ENCODE assay signal across 1 cellular context in the genomic region with DNA sequence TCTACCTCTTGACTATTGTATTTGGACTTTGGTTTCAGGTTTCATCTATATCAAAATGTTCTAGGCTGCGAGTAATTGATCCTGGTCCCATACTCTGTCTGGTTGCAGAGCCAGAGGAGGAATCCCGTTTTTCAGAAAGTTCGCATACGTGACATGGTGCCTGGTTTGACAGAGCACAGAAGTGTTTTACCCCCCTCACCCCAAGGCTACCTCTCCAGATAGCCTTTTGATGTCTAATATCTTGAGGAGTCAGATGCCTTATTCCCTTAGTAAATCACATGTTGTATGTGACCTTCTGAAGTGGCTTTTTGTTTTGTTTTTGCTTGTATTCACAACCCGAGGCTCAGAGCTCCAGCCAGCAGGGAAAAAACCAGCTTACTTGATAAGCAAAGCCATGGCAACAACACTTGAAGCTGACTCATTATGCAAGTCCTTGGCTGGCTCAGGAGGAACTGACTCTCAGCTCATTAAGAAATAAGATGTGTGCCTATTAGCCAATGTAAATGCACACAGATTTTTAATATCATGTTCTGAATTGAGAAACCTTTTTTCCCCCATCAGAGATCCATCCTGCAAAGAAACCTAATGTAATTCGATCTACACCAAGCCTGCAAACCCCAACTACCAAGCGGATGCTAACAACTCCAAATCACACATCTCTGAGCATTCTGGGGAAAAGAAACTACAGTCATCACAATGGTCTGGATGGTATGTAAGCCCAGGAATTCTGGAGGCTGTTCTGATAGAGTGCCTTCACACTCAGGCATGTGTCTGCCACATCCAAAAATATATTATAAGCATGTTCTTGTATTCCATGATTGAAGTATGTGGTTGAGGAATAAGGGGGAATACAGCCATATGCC.
TF ChIP-seq lines count a peak whose summit lies in the region.

No MANE protein-coding gene starts in this region.

TF ChIP-seq in GM12878, 131 proteins besides CTCF, POLR2A, EP300 and RAD21 (continued from another document):
- TF ChIP-seq TCF3 (IDR thresholded peaks at IDR 0.05; ENCODE audit: borderline replicate concordance, insufficient read depth, low read depth, low read length) (no peak), CBFB (IDR thresholded peaks at IDR 0.05; ENCODE audit: low read depth) (no peak), NRF1 (conservative IDR thresholded peaks at IDR 0.05; ENCODE audit: low read depth, low read length) (no peak), SREBF1 (IDR thresholded peaks at IDR 0.05; ENCODE audit: low read length) (no peak), POLR2AphosphoS2 (IDR thresholded peaks at IDR 0.05; ENCODE audit: low read depth, low read length) (no peak; the same call in 1 of the 2 replicates), NR2F1 (conservative IDR thresholded peaks at IDR 0.05) (peak; percentile 75), JUND (IDR thresholded peaks at IDR 0.05; ENCODE audit: low read depth, low read length) (peak; percentile 98), TCF12 (IDR thresholded peaks at IDR 0.05; ENCODE audit: low read depth, low read length) (no peak), PAX8 (IDR thresholded peaks at IDR 0.05) (no peak), MYC (IDR thresholded peaks at IDR 0.05; ENCODE audit: insufficient read depth, insufficient read length, insufficient replicate concordance, low read length, severe bottlenecking) (no peak), CBX3 (IDR thresholded peaks at IDR 0.05; ENCODE audit: borderline replicate concordance, low read depth) (no peak), SMAD5 (IDR thresholded peaks at IDR 0.05; ENCODE audit: low read depth) (no peak), SIX5 (IDR thresholded peaks at IDR 0.05; ENCODE audit: low read depth, low read length, severe bottlenecking) (no peak)
- TF ChIP-seq, protein P1, sequence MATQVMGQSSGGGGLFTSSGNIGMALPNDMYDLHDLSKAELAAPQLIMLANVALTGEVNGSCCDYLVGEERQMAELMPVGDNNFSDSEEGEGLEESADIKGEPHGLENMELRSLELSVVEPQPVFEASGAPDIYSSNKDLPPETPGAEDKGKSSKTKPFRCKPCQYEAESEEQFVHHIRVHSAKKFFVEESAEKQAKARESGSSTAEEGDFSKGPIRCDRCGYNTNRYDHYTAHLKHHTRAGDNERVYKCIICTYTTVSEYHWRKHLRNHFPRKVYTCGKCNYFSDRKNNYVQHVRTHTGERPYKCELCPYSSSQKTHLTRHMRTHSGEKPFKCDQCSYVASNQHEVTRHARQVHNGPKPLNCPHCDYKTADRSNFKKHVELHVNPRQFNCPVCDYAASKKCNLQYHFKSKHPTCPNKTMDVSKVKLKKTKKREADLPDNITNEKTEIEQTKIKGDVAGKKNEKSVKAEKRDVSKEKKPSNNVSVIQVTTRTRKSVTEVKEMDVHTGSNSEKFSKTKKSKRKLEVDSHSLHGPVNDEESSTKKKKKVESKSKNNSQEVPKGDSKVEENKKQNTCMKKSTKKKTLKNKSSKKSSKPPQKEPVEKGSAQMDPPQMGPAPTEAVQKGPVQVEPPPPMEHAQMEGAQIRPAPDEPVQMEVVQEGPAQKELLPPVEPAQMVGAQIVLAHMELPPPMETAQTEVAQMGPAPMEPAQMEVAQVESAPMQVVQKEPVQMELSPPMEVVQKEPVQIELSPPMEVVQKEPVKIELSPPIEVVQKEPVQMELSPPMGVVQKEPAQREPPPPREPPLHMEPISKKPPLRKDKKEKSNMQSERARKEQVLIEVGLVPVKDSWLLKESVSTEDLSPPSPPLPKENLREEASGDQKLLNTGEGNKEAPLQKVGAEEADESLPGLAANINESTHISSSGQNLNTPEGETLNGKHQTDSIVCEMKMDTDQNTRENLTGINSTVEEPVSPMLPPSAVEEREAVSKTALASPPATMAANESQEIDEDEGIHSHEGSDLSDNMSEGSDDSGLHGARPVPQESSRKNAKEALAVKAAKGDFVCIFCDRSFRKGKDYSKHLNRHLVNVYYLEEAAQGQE (IDR thresholded peaks at IDR 0.05; ENCODE audit: low read depth, low read length): no peak
- TF ChIP-seq, protein P2, sequence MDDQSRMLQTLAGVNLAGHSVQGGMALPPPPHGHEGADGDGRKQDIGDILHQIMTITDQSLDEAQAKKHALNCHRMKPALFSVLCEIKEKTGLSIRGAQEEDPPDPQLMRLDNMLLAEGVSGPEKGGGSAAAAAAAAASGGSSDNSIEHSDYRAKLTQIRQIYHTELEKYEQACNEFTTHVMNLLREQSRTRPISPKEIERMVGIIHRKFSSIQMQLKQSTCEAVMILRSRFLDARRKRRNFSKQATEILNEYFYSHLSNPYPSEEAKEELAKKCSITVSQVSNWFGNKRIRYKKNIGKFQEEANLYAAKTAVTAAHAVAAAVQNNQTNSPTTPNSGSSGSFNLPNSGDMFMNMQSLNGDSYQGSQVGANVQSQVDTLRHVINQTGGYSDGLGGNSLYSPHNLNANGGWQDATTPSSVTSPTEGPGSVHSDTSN (IDR thresholded peaks at IDR 0.05; ENCODE audit: insufficient replicate concordance, low read depth, low read length): no peak
- TF ChIP-seq, protein P3, sequence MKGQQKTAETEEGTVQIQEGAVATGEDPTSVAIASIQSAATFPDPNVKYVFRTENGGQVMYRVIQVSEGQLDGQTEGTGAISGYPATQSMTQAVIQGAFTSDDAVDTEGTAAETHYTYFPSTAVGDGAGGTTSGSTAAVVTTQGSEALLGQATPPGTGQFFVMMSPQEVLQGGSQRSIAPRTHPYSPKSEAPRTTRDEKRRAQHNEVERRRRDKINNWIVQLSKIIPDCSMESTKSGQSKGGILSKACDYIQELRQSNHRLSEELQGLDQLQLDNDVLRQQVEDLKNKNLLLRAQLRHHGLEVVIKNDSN (IDR thresholded peaks at IDR 0.05; ENCODE audit: borderline replicate concordance, extremely low read length, insufficient read depth, low read depth, low read length): no peak
- TF ChIP-seq, protein P4, sequence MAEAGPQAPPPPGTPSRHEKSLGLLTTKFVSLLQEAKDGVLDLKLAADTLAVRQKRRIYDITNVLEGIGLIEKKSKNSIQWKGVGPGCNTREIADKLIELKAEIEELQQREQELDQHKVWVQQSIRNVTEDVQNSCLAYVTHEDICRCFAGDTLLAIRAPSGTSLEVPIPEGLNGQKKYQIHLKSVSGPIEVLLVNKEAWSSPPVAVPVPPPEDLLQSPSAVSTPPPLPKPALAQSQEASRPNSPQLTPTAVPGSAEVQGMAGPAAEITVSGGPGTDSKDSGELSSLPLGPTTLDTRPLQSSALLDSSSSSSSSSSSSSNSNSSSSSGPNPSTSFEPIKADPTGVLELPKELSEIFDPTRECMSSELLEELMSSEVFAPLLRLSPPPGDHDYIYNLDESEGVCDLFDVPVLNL (IDR thresholded peaks at IDR 0.05; ENCODE audit: low read depth, low read length): no peak
- TF ChIP-seq, protein P5, sequence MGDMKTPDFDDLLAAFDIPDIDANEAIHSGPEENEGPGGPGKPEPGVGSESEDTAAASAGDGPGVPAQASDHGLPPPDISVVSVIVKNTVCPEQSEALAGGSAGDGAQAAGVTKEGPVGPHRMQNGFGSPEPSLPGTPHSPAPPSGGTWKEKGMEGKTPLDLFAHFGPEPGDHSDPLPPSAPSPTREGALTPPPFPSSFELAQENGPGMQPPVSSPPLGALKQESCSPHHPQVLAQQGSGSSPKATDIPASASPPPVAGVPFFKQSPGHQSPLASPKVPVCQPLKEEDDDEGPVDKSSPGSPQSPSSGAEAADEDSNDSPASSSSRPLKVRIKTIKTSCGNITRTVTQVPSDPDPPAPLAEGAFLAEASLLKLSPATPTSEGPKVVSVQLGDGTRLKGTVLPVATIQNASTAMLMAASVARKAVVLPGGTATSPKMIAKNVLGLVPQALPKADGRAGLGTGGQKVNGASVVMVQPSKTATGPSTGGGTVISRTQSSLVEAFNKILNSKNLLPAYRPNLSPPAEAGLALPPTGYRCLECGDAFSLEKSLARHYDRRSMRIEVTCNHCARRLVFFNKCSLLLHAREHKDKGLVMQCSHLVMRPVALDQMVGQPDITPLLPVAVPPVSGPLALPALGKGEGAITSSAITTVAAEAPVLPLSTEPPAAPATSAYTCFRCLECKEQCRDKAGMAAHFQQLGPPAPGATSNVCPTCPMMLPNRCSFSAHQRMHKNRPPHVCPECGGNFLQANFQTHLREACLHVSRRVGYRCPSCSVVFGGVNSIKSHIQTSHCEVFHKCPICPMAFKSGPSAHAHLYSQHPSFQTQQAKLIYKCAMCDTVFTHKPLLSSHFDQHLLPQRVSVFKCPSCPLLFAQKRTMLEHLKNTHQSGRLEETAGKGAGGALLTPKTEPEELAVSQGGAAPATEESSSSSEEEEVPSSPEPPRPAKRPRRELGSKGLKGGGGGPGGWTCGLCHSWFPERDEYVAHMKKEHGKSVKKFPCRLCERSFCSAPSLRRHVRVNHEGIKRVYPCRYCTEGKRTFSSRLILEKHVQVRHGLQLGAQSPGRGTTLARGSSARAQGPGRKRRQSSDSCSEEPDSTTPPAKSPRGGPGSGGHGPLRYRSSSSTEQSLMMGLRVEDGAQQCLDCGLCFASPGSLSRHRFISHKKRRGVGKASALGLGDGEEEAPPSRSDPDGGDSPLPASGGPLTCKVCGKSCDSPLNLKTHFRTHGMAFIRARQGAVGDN (IDR thresholded peaks at IDR 0.05): peak; percentile 79
- TF ChIP-seq, protein P6, sequence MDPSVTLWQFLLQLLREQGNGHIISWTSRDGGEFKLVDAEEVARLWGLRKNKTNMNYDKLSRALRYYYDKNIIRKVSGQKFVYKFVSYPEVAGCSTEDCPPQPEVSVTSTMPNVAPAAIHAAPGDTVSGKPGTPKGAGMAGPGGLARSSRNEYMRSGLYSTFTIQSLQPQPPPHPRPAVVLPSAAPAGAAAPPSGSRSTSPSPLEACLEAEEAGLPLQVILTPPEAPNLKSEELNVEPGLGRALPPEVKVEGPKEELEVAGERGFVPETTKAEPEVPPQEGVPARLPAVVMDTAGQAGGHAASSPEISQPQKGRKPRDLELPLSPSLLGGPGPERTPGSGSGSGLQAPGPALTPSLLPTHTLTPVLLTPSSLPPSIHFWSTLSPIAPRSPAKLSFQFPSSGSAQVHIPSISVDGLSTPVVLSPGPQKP (IDR thresholded peaks at IDR 0.05; ENCODE audit: low read depth, low read length): no peak
